In genomic region chr4:118835896-118836762, GRCh38 we compare ENCODE assay signal across 1 cellular context.
TF ChIP-seq lines count a peak whose summit lies in the region.

SEC24D (minus strand) TSS chr4:118836126; CDS start chr4:118833696, 2,430 bp downstream.

TF ChIP-seq in HepG2, 621 proteins besides CTCF, POLR2A, EP300 and RAD21 (continued from another document and continues in another):
- TF ChIP-seq MLXIP (CRISPR knock-in tag; IDR thresholded peaks at IDR 0.05; ENCODE audit: borderline replicate concordance) (no peak), CREB3 (CRISPR knock-in tag; IDR thresholded peaks at IDR 0.05) (no peak), ZSCAN25 (CRISPR knock-in tag; IDR thresholded peaks at IDR 0.05) (no peak), FOSL2 (CRISPR knock-in tag; IDR thresholded peaks at IDR 0.05) (0 out of 2 replicates have a peak, but pooled peaks have one; percentile 11), GATA4 (IDR thresholded peaks at IDR 0.05; ENCODE audit: borderline replicate concordance, low read depth) (no peak), ZNF512 (CRISPR knock-in tag; IDR thresholded peaks at IDR 0.05) (no peak), DZIP1 (CRISPR knock-in tag; IDR thresholded peaks at IDR 0.05) (no peak), ZNF550 (CRISPR knock-in tag; IDR thresholded peaks at IDR 0.05; ENCODE audit: borderline replicate concordance) (no peak), NAIF1 (CRISPR knock-in tag; IDR thresholded peaks at IDR 0.05; ENCODE audit: borderline replicate concordance) (no peak; the same call in 1 of the 2 replicates), KDM6A (CRISPR knock-in tag; IDR thresholded peaks at IDR 0.05; ENCODE audit: low read depth) (no peak), ZNF317 (CRISPR knock-in tag; IDR thresholded peaks at IDR 0.05) (no peak), PBX3 (CRISPR knock-in tag; IDR thresholded peaks at IDR 0.05; ENCODE audit: borderline replicate concordance) (no peak), FOXK1 (CRISPR knock-in tag; IDR thresholded peaks at IDR 0.05; ENCODE audit: borderline replicate concordance, low read depth) (no peak), PPARG (CRISPR knock-in tag; conservative IDR thresholded peaks at IDR 0.05) (no peak), ZNF589 (CRISPR knock-in tag; conservative IDR thresholded peaks at IDR 0.05) (no peak; the same call in 1 of the 2 replicates), NR2C2 (CRISPR knock-in tag; IDR thresholded peaks at IDR 0.05; ENCODE audit: borderline replicate concordance) (no peak), ZNF569 (CRISPR knock-in tag; IDR thresholded peaks at IDR 0.05; ENCODE audit: borderline replicate concordance) (no peak), FOXK2 (IDR thresholded peaks at IDR 0.05) (no peak), E2F5 (CRISPR knock-in tag; conservative IDR thresholded peaks at IDR 0.05) (no peak), FLYWCH1 (CRISPR knock-in tag; IDR thresholded peaks at IDR 0.05) (no peak), TEF (CRISPR knock-in tag; IDR thresholded peaks at IDR 0.05) (no peak), ZNF383 (CRISPR knock-in tag; IDR thresholded peaks at IDR 0.05; ENCODE audit: borderline replicate concordance) (no peak), ELK4 (CRISPR knock-in tag; IDR thresholded peaks at IDR 0.05; ENCODE audit: borderline replicate concordance) (no peak), ZNF10 (CRISPR knock-in tag; IDR thresholded peaks at IDR 0.05; ENCODE audit: borderline replicate concordance, low read depth) (no peak), ZNF788 (CRISPR knock-in tag; IDR thresholded peaks at IDR 0.05; ENCODE audit: borderline replicate concordance) (peak; percentile 35; the same call in 1 of the 2 replicates), LCORL (IDR thresholded peaks at IDR 0.05) (no peak), LCORL (CRISPR knock-in tag; IDR thresholded peaks at IDR 0.05) (no peak), BCLAF1 (IDR thresholded peaks at IDR 0.05) (no peak), SMARCC2 (IDR thresholded peaks at IDR 0.05) (no peak), HNRNPL (IDR thresholded peaks at IDR 0.05; ENCODE audit: low read depth, low read length) (no peak), PHF5A (CRISPR knock-in tag; IDR thresholded peaks at IDR 0.05; ENCODE audit: low read depth, unreplicated experiment) (no peak), TBX2 (CRISPR knock-in tag; IDR thresholded peaks at IDR 0.05; ENCODE audit: borderline replicate concordance) (no peak; the same call in 1 of the 2 replicates), XBP1 (CRISPR knock-in tag; IDR thresholded peaks at IDR 0.05) (no peak), FOXO1 (CRISPR knock-in tag; IDR thresholded peaks at IDR 0.05) (no peak), CENPT (CRISPR knock-in tag; IDR thresholded peaks at IDR 0.05; ENCODE audit: low read depth) (no peak), ZNF512B (CRISPR knock-in tag; IDR thresholded peaks at IDR 0.05; ENCODE audit: borderline replicate concordance) (no peak), GPN1 (CRISPR knock-in tag; IDR thresholded peaks at IDR 0.05; ENCODE audit: borderline replicate concordance) (no peak), ZGPAT (CRISPR knock-in tag; IDR thresholded peaks at IDR 0.05) (no peak; the same call in none of the 2 replicates), ZNF879 (CRISPR knock-in tag; IDR thresholded peaks at IDR 0.05) (no peak), CREBL2 (CRISPR knock-in tag; IDR thresholded peaks at IDR 0.05; ENCODE audit: borderline replicate concordance) (no peak)
